Comparison of ENCODE assay signal across 24 cellular contexts in genomic region chr16:89958596-89958995, GRCh38. TPM values are rescaled to one million over a fixed set of nuclear protein-coding genes. Genes with fewer than 3 reads are reported as not detected.
"Had no signal": no experiment of that assay in that cellular context is flagged by ENCODE, and none has a peak within 500 bp of the region (broad histone marks: within the 10 kb centered on the region; RNA-seq: fewer than 3 reads in every experiment).

No MANE protein-coding gene starts in this region.

- H3K27me3 Mint-ChIP-seq: activated naive CD8-positive, alpha-beta T cell treated with anti-CD3 and anti-CD28 coated beads, Interleukin-2, amount 10 ng/mL, durations not matched to agents 7 days and 5 days; brain; effector memory CD8-positive, alpha-beta T cell; naive thymus-derived CD8-positive, alpha-beta T cell; type B pancreatic cell had no signal

- H3K4me1 ChIP-seq: ascending aorta, colonic mucosa, lower lobe of right lung, uterus had no signal

- H3K27ac Mint-ChIP-seq: activated naive CD4-positive, alpha-beta T cell treated with anti-CD3 and anti-CD28 coated beads for 36 hours; activated naive CD8-positive, alpha-beta T cell treated with anti-CD3 and anti-CD28 coated beads, Interleukin-2, amount 10 ng/mL, durations not matched to agents 7 days and 5 days; activated T-helper 1 cell treated with anti-CD3 and anti-CD28 coated beads, Interleukin-12 subunit alpha, Interleukin-12 subunit beta, Interleukin-2, Interleukin-4 antibody, amounts not matched to agents 30 ng/mL and 10 ng/mL and 1 ng/mL, durations not matched to agents 14 hours and 24 hours and 36 hours; effector memory CD8-positive, alpha-beta T cell; type B pancreatic cell had no signal

- DNase-seq: activated CD4-positive, alpha-beta T cell treated with anti-CD3 and anti-CD28 coated beads, Interleukin-2, amount 50 U/mL, for 48 hours; activated effector memory CD4-positive, alpha-beta T cell treated with anti-CD3 and anti-CD28 coated beads, Interleukin-2, amount 50 U/mL, for 16 hours; activated naive CD4-positive, alpha-beta T cell treated with anti-CD3 and anti-CD28 coated beads for 36 hours; activated naive CD8-positive, alpha-beta T cell treated with anti-CD3 and anti-CD28 coated beads, Interleukin-2, amount 10 ng/mL, durations not matched to agents 7 days and 5 days; cerebellar nuclear complex; colonic mucosa; effector memory CD8-positive, alpha-beta T cell; kidney glomerular epithelial cell; stimulated activated CD4-positive, alpha-beta T cell treated with anti-CD3 and anti-CD28 coated beads, Interleukin-12 subunit alpha, Interleukin-12 subunit beta, amount 100 ng/mL, for 4 hours; stimulated activated CD4-positive, alpha-beta T cell treated with anti-CD3 and anti-CD28 coated beads, Interleukin-4, amount 100 ng/mL, for 1 hour; T-helper 9 cell; uterus had no signal

- ATAC-seq: esophagus mucosa; naive thymus-derived CD8-positive, alpha-beta T cell had no signal

- H3K27me3 ChIP-seq: ascending aorta, cardiac muscle cell, colonic mucosa, dorsolateral prefrontal cortex, heart right ventricle, uterus had no signal

- H3K27ac ChIP-seq: ascending aorta, cardiac muscle cell, colonic mucosa, dorsolateral prefrontal cortex, skin epidermis, uterus, VCaP had no signal

- H3K4me1 Mint-ChIP-seq: brain had no signal

- H3K4me3 ChIP-seq: ascending aorta, cardiac muscle cell, colonic mucosa, dorsolateral prefrontal cortex, skin epidermis, uterus had no signal

- H3K9me3 ChIP-seq: ascending aorta, colonic mucosa, heart right ventricle, lower lobe of right lung, uterus had no signal

- H3K36me3 ChIP-seq: colonic mucosa, uterus had no signal

- H3K9me3 Mint-ChIP-seq: activated naive CD4-positive, alpha-beta T cell treated with anti-CD3 and anti-CD28 coated beads for 36 hours; activated naive CD8-positive, alpha-beta T cell treated with anti-CD3 and anti-CD28 coated beads, Interleukin-2, amount 10 ng/mL, durations not matched to agents 7 days and 5 days; activated T-helper 1 cell treated with anti-CD3 and anti-CD28 coated beads, Interleukin-12 subunit alpha, Interleukin-12 subunit beta, Interleukin-2, Interleukin-4 antibody, amounts not matched to agents 30 ng/mL and 10 ng/mL and 1 ng/mL, durations not matched to agents 14 hours and 24 hours and 36 hours; brain; effector memory CD8-positive, alpha-beta T cell; naive thymus-derived CD8-positive, alpha-beta T cell; type B pancreatic cell had no signal

- H3K4me3 Mint-ChIP-seq: activated naive CD4-positive, alpha-beta T cell treated with anti-CD3 and anti-CD28 coated beads for 36 hours; activated naive CD8-positive, alpha-beta T cell treated with anti-CD3 and anti-CD28 coated beads, Interleukin-2, amount 10 ng/mL, durations not matched to agents 7 days and 5 days; activated T-helper 1 cell treated with anti-CD3 and anti-CD28 coated beads, Interleukin-12 subunit alpha, Interleukin-12 subunit beta, Interleukin-2, Interleukin-4 antibody, amounts not matched to agents 30 ng/mL and 10 ng/mL and 1 ng/mL, durations not matched to agents 14 hours and 24 hours and 36 hours; brain; effector memory CD8-positive, alpha-beta T cell; naive thymus-derived CD8-positive, alpha-beta T cell; type B pancreatic cell had no signal

RNA-seq across cellular contexts. Expression of gene TUBB3, which starts 35.5 kb away (rescaled TPM):
- polyA plus RNA-seq: naive thymus-derived CD8-positive, alpha-beta T cell had no signal
